ENCODE assay signal across 8 cellular contexts in the genomic region with DNA sequence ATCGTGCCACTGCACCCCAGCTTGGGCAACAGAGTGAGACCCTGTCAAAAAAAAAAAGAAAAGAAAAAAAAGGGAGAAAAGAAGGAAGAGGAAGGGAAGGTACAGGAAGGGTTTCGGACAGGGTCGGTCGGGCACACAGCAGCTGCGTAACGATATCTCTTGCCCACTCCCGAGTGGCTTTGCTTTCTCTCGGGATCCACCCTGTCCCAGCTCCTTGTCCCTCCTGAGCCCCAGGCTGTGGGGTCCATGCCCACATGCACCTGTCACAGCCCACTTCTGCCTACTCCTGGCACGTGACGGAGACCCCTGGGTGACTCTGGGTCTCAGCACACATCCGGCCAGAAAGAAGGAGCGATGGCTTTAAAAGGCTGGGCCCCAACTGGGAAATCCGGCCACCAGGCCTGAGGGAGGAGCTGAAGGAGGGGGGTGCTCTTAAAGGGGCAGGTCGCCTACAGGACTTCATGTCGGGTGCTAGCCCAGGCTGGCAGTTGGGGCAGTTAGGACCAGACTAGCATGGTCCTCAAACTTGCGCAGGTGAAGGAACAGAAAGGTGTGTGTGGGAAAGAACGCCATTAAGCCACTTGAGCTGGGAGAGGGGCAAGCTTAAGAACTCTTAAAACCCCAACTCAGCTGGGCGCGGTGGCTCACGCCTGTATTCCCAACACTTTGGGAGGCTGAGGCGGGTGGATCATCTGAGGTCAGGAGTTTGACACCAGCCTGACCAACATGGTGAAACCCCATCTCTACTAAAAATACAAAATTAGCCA. TPM values are rescaled to one million over a fixed set of nuclear protein-coding genes. Genes with fewer than 3 reads are reported as not detected.
DNase-seq lines count a peak whose midpoint lies in the region; ATAC-seq and TF ChIP-seq lines count a peak whose summit lies in the region.

A gene with protein sequence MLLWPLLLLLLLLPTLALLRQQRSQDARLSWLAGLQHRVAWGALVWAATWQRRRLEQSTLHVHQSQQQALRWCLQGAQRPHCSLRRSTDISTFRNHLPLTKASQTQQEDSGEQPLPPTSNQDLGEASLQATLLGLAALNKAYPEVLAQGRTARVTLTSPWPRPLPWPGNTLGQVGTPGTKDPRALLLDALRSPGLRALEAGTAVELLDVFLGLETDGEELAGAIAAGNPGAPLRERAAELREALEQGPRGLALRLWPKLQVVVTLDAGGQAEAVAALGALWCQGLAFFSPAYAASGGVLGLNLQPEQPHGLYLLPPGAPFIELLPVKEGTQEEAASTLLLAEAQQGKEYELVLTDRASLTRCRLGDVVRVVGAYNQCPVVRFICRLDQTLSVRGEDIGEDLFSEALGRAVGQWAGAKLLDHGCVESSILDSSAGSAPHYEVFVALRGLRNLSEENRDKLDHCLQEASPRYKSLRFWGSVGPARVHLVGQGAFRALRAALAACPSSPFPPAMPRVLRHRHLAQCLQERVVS (minus strand): TSS at position 362 of the 767 bp plus-strand sequence. CDS start 913 bp downstream, outside the sequence.

- peak within 1 kb of the TSS; percentile 75 for H3K27ac ChIP-seq in KOPT-K1 (ENCODE audit: low read depth, low read length, poor library complexity, severe bottlenecking)
- H3K27ac ChIP-seq in RWPE2 (ENCODE audit: poor library complexity, severe bottlenecking), result no peak within 1 kb of the TSS
- peak within 1 kb of the TSS; percentile 86 to 89 (median 87) for H3K27ac ChIP-seq in stomach

- peak within 1 kb of the TSS; percentile 96 for H3K4me3 Mint-ChIP-seq in activated T-helper 2 cell treated with anti-CD3 and anti-CD28 coated beads, Interferon-gamma antibody, Interleukin-2, Interleukin-4, amounts not matched to agents 10 μg/mL and 5 μg/mL and 100 μg/mL, durations not matched to agents 14 hours and 24 hours and 36 hours (ENCODE audit: low read depth)
- H3K4me3 Mint-ChIP-seq in neural crest cell, result peak within 1 kb of the TSS; percentile 90

- H3K36me3 ChIP-seq in KOPT-K1 (ENCODE audit: insufficient read depth, low read length) (peaks cover 4% of the 10 kb centered on the region; the same call in 1 of the 2 replicates), RWPE2 (ENCODE audit: low read depth) (no peaks in the 10 kb centered on the region), stomach (peaks cover 0 to 31% (median 17%) of the 10 kb centered on the region in 4 donors)

- H3K36me3 Mint-ChIP-seq in activated T-helper 2 cell treated with anti-CD3 and anti-CD28 coated beads, Interferon-gamma antibody, Interleukin-2, Interleukin-4, amounts not matched to agents 10 μg/mL and 5 μg/mL and 100 μg/mL, durations not matched to agents 14 hours and 24 hours and 36 hours (ENCODE audit: low read depth), result peaks cover 1% of the 10 kb centered on the region
- no peaks in the 10 kb centered on the region for H3K36me3 Mint-ChIP-seq in neural crest cell (ENCODE audit: low read depth)

- H3K27ac Mint-ChIP-seq in activated T-helper 2 cell treated with anti-CD3 and anti-CD28 coated beads, Interferon-gamma antibody, Interleukin-2, Interleukin-4, amounts not matched to agents 10 μg/mL and 5 μg/mL and 100 μg/mL, durations not matched to agents 14 hours and 24 hours and 36 hours, result peak within 1 kb of the TSS; percentile 93
- H3K27ac Mint-ChIP-seq in neural crest cell (ENCODE audit: unreplicated experiment), result no peak within 1 kb of the TSS

- DNase-seq in DMS 273 treated with DMSO at 0.1 percent for 48 hours (lab: John Stamatoyannopoulos, UW), result peak; percentile 26
- no peak for DNase-seq in RWPE2 (ENCODE audit: low spot score)
- DNase-seq in activated T-helper 2 cell treated with anti-CD3 and anti-CD28 coated beads, Interferon-gamma antibody, Interleukin-2, Interleukin-4, amounts not matched to agents 10 μg/mL and 5 μg/mL and 100 μg/mL, durations not matched to agents 14 hours and 24 hours and 36 hours (ENCODE audit: low spot score), result peak; percentile 74
- DNase-seq in fibroblast of villous mesenchyme (ENCODE audit: low read depth), result peak; percentile 79
- peak; percentile 58 for DNase-seq in neural crest cell (ENCODE audit: low read depth, low spot score)
- peak; percentile 86 for DNase-seq in stomach

- ATAC-seq in GM21528 (IDR thresholded peaks at IDR 0.05; ENCODE audit: low FRiP score, unreplicated experiment) (peak; percentile 74), RWPE2 (ENCODE audit: low read depth) (peak; percentile 96)

- H3K9me3 ChIP-seq in KOPT-K1 (ENCODE audit: insufficient read depth, low read length, poor library complexity, severe bottlenecking), result no peaks in the 10 kb centered on the region
- H3K9me3 ChIP-seq in RWPE2 (ENCODE audit: severe bottlenecking), result no peaks in the 10 kb centered on the region
- H3K9me3 ChIP-seq in stomach, result no peaks in the 10 kb centered on the region

- TF ChIP-seq POLR2A in stomach (IDR thresholded peaks at IDR 0.05), result no peak

- 16 to 25% (median 22%) methylated on average over 18 to 21 of the region's 21 CpGs for WGBS in stomach, 5 donors

- H3K4me1 Mint-ChIP-seq in activated T-helper 2 cell treated with anti-CD3 and anti-CD28 coated beads, Interferon-gamma antibody, Interleukin-2, Interleukin-4, amounts not matched to agents 10 μg/mL and 5 μg/mL and 100 μg/mL, durations not matched to agents 14 hours and 24 hours and 36 hours (ENCODE audit: low read depth), result peaks cover 17% of the 10 kb centered on the region
- peaks cover 14% of the 10 kb centered on the region for H3K4me1 Mint-ChIP-seq in neural crest cell

- no peaks in the 10 kb centered on the region for H3K9me3 Mint-ChIP-seq in activated T-helper 2 cell treated with anti-CD3 and anti-CD28 coated beads, Interferon-gamma antibody, Interleukin-2, Interleukin-4, amounts not matched to agents 10 μg/mL and 5 μg/mL and 100 μg/mL, durations not matched to agents 14 hours and 24 hours and 36 hours
- no peaks in the 10 kb centered on the region for H3K9me3 Mint-ChIP-seq in neural crest cell

- H3K27me3 ChIP-seq in RWPE2 (ENCODE audit: insufficient read depth, poor library complexity, severe bottlenecking) (no peaks in the 10 kb centered on the region), stomach (no peaks in the 10 kb centered on the region)

- no peaks in the 10 kb centered on the region for H3K27me3 Mint-ChIP-seq in activated T-helper 2 cell treated with anti-CD3 and anti-CD28 coated beads, Interferon-gamma antibody, Interleukin-2, Interleukin-4, amounts not matched to agents 10 μg/mL and 5 μg/mL and 100 μg/mL, durations not matched to agents 14 hours and 24 hours and 36 hours (ENCODE audit: low read depth)
- H3K27me3 Mint-ChIP-seq in neural crest cell (ENCODE audit: low read depth), result no peaks in the 10 kb centered on the region

- H3K4me1 ChIP-seq in RWPE2 (ENCODE audit: insufficient read depth, poor library complexity, severe bottlenecking) (no peaks in the 10 kb centered on the region), stomach (peaks cover 14 to 27% (median 22%) of the 10 kb centered on the region in 4 donors)

- no peak for TF ChIP-seq EP300 in stomach (IDR thresholded peaks at IDR 0.05)

- intact Hi-C loops in activated T-helper 2 cell treated with anti-CD3 and anti-CD28 coated beads, Interferon-gamma antibody, Interleukin-2, Interleukin-4, amounts not matched to agents 10 μg/mL and 5 μg/mL and 100 μg/mL, durations not matched to agents 14 hours and 24 hours and 36 hours (cut with micrococcal nuclease), result no loop called here
- intact Hi-C loops in stomach (cut with DNase I; ENCODE audit: low total_unique reads), result no loop called here

- TF ChIP-seq CTCF in RWPE2 (IDR thresholded peaks at IDR 0.05; ENCODE audit: poor library complexity, severe bottlenecking) (no peak), fibroblast of villous mesenchyme (IDR thresholded peaks at IDR 0.05; ENCODE audit: insufficient read depth, low read depth, low read length) (no peak), neural crest cell (conservative IDR thresholded peaks at IDR 0.05) (no peak), stomach (IDR thresholded peaks at IDR 0.05) (peak in 1 of 7 experiments; percentile 26)

- H3K4me3 ChIP-seq in RWPE2 (ENCODE audit: severe bottlenecking) (peak within 1 kb of the TSS; percentile 46), fibroblast of villous mesenchyme (ENCODE audit: low read depth, low read length) (peak within 1 kb of the TSS; percentile 91), stomach (peak within 1 kb of the TSS; percentile 55 to 78 (median 70))

RNA-seq across cellular contexts. Expression of the gene that starts here (rescaled TPM):
- 16.5 and 17.6 TPM in 2 replicates for total RNA-seq in activated T-helper 2 cell treated with anti-CD3 and anti-CD28 coated beads, Interferon-gamma antibody, Interleukin-2, Interleukin-4, amounts not matched to agents 10 μg/mL and 5 μg/mL and 100 μg/mL, durations not matched to agents 14 hours and 24 hours and 36 hours
- total RNA-seq in fibroblast of villous mesenchyme, result 14.7 and 20.0 TPM in 2 replicates
- 8.4 and 8.8 TPM in 2 replicates for total RNA-seq in neural crest cell
- total RNA-seq in stomach, result 10 to 100 TPM in 3 of 5 donors, 1 to 10 TPM in 1, not detected in 1; 7.1 to 43.2 (median 13.5) TPM
- 10 to 100 TPM; 11.3 to 14.5 (median 13.9) TPM for polyA plus RNA-seq in stomach
